ENCODE assay signal across 18 cellular contexts in the genomic region with DNA sequence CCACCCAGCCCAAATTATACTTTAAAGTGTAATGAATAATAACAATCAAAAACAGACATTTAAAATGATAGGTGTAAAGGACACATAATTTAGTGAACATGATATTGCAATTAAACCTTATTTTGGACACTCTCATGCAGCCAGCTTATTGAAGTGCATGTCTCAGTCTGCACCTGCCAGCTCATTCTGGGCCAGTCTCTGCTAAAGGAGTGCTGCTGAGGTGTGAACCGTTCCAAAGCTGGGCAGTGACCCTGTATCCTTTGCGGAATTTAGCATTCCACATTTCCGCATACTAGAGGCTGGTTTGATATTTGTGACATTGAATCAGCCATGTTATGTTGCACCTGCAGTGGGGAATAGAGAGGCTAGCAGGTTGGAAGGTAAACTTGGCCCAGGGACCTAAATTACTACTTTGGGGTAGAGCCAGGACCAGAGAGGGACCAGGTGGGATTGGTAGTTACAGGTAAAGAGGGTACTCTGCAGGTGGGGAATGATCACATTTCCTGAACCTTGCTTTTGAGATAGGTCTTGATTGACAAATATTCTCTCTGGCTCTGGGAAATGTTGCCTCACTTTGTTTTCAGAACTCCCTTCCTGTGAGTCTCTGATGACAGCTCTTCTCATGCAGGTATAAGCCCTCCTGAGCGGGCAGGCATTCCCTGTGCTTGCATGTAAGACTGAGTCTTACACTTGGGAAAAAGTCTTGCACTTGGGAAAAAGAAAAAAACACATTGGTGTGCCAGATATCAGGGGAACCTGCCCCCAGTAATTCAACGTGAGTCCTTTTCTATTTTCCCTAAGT.
"Had no signal": no experiment of that assay in that cellular context is flagged by ENCODE, and none has a peak within 500 bp of the region (broad histone marks: within the 10 kb centered on the region; RNA-seq: fewer than 3 reads in every experiment).

No MANE protein-coding gene starts in this region.

- H3K27me3 Mint-ChIP-seq: activated CD4-positive, alpha-beta memory T cell treated with anti-CD3 and anti-CD28 coated beads, Interleukin-2, amount 10 ng/mL, durations not matched to agents 7 days and 5 days; activated naive CD4-positive, alpha-beta T cell treated with anti-CD3 and anti-CD28 coated beads, Interleukin-2, amount 50 U/mL, for 24 hours had no signal

- H3K4me3 ChIP-seq: adrenal gland, cardiac muscle cell, coronary artery, esophagus squamous epithelium, prostate gland, smooth muscle cell, transverse colon had no signal

- H3K4me3 Mint-ChIP-seq: activated CD4-positive, alpha-beta memory T cell treated with anti-CD3 and anti-CD28 coated beads, Interleukin-2, amount 10 ng/mL, durations not matched to agents 7 days and 5 days; activated naive CD4-positive, alpha-beta T cell treated with anti-CD3 and anti-CD28 coated beads, Interleukin-2, amount 50 U/mL, for 24 hours; activated T-cell treated with anti-CD3 and anti-CD28 coated beads, Interleukin-2, amount 50 U/mL, for 4 hours; immature natural killer cell; nephron had no signal

- H3K27ac Mint-ChIP-seq: activated CD4-positive, alpha-beta memory T cell treated with anti-CD3 and anti-CD28 coated beads, Interleukin-2, amount 10 ng/mL, durations not matched to agents 7 days and 5 days; immature natural killer cell; nephron had no signal

- H3K27me3 ChIP-seq: adrenal gland, cardiac muscle cell, esophagus squamous epithelium, transverse colon had no signal

- H3K4me2 ChIP-seq: smooth muscle cell had no signal

- H3K9me3 ChIP-seq: adrenal gland, esophagus squamous epithelium, prostate gland, transverse colon had no signal

- DNase-seq: activated CD4-positive, alpha-beta memory T cell treated with anti-CD3 and anti-CD28 coated beads, Interleukin-2, amount 10 ng/mL, durations not matched to agents 7 days and 5 days; activated CD4-positive, alpha-beta T cell treated with anti-CD3 and anti-CD28 coated beads for 4 hours; activated effector memory CD4-positive, alpha-beta T cell treated with Interleukin-2 at 50 U/mL for 16 hours; activated T-cell treated with anti-CD3 and anti-CD28 coated beads, Interleukin-2, amount 50 U/mL, for 4 hours; adrenal gland; esophagus squamous epithelium; hypothalamus; immature natural killer cell; right cardiac atrium; stimulated activated naive CD8-positive, alpha-beta T cell treated with anti-CD3 and anti-CD28 coated beads, Interleukin-15, Interleukin-2, amounts not matched to agents 100 U/mL and 50 U/mL, for 24 hours; T-helper 1 cell; transverse colon had no signal

- ATAC-seq: activated T-cell treated with anti-CD3 and anti-CD28 coated beads, Interleukin-2, amount 50 U/mL, for 4 hours; right cardiac atrium; stimulated activated naive CD8-positive, alpha-beta T cell treated with anti-CD3 and anti-CD28 coated beads, Interleukin-15, Interleukin-2, amounts not matched to agents 100 U/mL and 50 U/mL, for 24 hours had no signal

- H3K4me1 ChIP-seq: adrenal gland, esophagus squamous epithelium, prostate gland had no signal

- H3K36me3 ChIP-seq: adrenal gland, cardiac muscle cell, esophagus squamous epithelium, prostate gland, transverse colon had no signal

- H3K4me1 Mint-ChIP-seq: activated CD4-positive, alpha-beta memory T cell treated with anti-CD3 and anti-CD28 coated beads, Interleukin-2, amount 10 ng/mL, durations not matched to agents 7 days and 5 days; nephron had no signal

- H3K9me3 Mint-ChIP-seq: activated naive CD4-positive, alpha-beta T cell treated with anti-CD3 and anti-CD28 coated beads, Interleukin-2, amount 50 U/mL, for 24 hours; activated T-cell treated with anti-CD3 and anti-CD28 coated beads, Interleukin-2, amount 50 U/mL, for 4 hours had no signal

- H3K27ac ChIP-seq: adrenal gland, cardiac muscle cell, coronary artery, esophagus squamous epithelium, prostate gland, transverse colon had no signal
